21 cellular contexts compared by ENCODE assay signal in the genomic region with DNA sequence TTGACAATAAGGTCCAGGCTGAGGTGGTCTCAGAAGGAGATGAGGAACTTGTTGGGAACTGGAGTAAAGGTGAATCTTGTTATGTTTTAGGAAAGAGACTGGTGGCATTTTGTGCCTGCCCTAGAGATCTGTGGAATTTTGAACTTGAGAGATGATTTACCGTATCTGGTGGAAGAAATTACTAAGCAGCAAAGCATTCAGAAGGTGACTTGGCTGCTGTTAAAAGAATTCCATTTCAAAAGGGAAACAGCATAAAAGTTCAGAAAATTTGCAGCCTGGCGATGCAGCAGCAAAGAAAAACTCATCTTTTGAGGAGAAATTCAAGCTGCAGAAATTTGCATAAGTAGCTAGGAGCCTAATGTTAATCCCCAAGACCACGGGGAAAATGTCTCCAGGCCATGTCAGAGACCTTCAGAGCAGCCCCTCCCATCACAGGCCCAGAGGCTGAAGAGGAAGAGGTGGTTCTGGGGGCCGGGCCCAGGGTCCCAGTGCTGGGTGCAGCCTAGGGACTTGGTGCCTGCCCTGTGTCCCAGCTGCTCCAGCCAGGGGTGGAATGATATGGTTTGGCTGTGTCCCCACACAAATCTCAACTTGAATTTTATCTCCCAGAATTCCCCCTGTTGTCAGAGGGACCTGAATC.
A peak's percentile ranks its signal among the peaks of the same experiment; 100 is the strongest.
DNase-seq lines count a peak whose midpoint lies in the region; ATAC-seq, FAIRE-seq and TF ChIP-seq lines count a peak whose summit lies in the region.
"Had no signal": no experiment of that assay in that cellular context is flagged by ENCODE, and none has a peak within 500 bp of the region (broad histone marks: within the 10 kb centered on the region; RNA-seq: fewer than 3 reads in every experiment).

No MANE protein-coding gene starts in this region.

- in situ Hi-C loops in ACHN (cut with HindIII; ENCODE audit: low pct_ligation_motif_present, low pct_unique_long_range_greater_than_20kb, low sequenced_read_pairs) (no loop called here), astrocyte of the spinal cord (cut with HindIII; ENCODE audit: low sequenced_read_pairs) (no loop called here)

- no peak overlapping the region for H3K27ac ChIP-seq in pancreas
- H3K27ac ChIP-seq: foreskin keratinocyte, neural progenitor cell had no signal

- H3K36me3 ChIP-seq in pancreas, result no peaks in the 10 kb centered on the region
- H3K36me3 ChIP-seq: neural progenitor cell had no signal

- no peaks in the 10 kb centered on the region for H3K27me3 ChIP-seq in pancreas
- H3K27me3 ChIP-seq: foreskin keratinocyte, neural progenitor cell had no signal

- no peak for ATAC-seq in GM21528 (IDR thresholded peaks at IDR 0.05; ENCODE audit: low FRiP score, unreplicated experiment)
- ATAC-seq in pancreas, result no peak
- ATAC-seq in HG03378 (IDR thresholded peaks at IDR 0.05; ENCODE audit: unreplicated experiment), result no peak
- ATAC-seq: foreskin keratinocyte had no signal

- no peaks in the 10 kb centered on the region for H3K4me1 ChIP-seq in pancreas

- no peaks in the 10 kb centered on the region for H3K9me3 ChIP-seq in pancreas

- FAIRE-seq in pancreas (lab: Jason Lieb, UNC), result no peak

- TF ChIP-seq CTCF in astrocyte of the spinal cord (IDR thresholded peaks at IDR 0.05; ENCODE audit: low read depth, low read length) (no peak), pancreas (IDR thresholded peaks at IDR 0.05) (no peak), lower leg skin (IDR thresholded peaks at IDR 0.05) (no peak)

- DNase-seq in ACHN, result peak; percentile 57
- peak; percentile 46 for DNase-seq in LHCN-M2 (ENCODE audit: low read depth)
- DNase-seq in astrocyte of the spinal cord (ENCODE audit: low read depth, low spot score), result peak; percentile 57
- peak; percentile 21 for DNase-seq in kidney glomerular epithelial cell (lab: John Stamatoyannopoulos, UW)
- DNase-seq in pancreas, result no peak
- no peak for DNase-seq in lower leg skin (ENCODE audit: low spot score in 2 of 2)
- DNase-seq: activated B cell treated with CpG ODN at 0.5 μM for 24 hours; activated CD4-positive, alpha-beta memory T cell treated with anti-CD3 and anti-CD28 coated beads for 36 hours; activated naive CD4-positive, alpha-beta T cell; anterior cingulate cortex; DMS53; KG1; NCI-H1092 treated with DMSO at 0.1 percent for 48 hours; NCI-H2107; NCI-H524 treated with DMSO at 0.1 percent for 48 hours; retina; SIG-M5 had no signal

- TF ChIP-seq POLR2A in lower leg skin (IDR thresholded peaks at IDR 0.05), result no peak

- H3K4me3 ChIP-seq in astrocyte of the spinal cord (ENCODE audit: low read depth, low read length) (no peak overlapping the region), pancreas (no peak overlapping the region), lower leg skin (ENCODE audit: low read depth, poor library complexity, severe bottlenecking) (no peak overlapping the region)
- H3K4me3 ChIP-seq: neural progenitor cell had no signal

- 88 to 92% methylated on average over 4 of the region's 4 CpGs for WGBS in pancreas, 2 donors
- 51 to 67% methylated on average over 4 of the region's 4 CpGs for WGBS in lower leg skin, 2 donors

- intact Hi-C loops in pancreas (cut with DNase I) (no loop called here), lower leg skin (cut with DNase I; ENCODE audit: low total_unique reads) (no loop called here)

Comparison
In these comparisons a context has a peak if more than half of its experiments do, and no peak if none do; other contexts are left out.
1. DNase-seq: peak in ACHN (single experiment), LHCN-M2 (single experiment), astrocyte of the spinal cord (single experiment) and kidney glomerular epithelial cell (single experiment); none in pancreas (0 of 6) and lower leg skin (0 of 2).